Comparison of ENCODE assay signal across 1 cellular context in the genomic region with DNA sequence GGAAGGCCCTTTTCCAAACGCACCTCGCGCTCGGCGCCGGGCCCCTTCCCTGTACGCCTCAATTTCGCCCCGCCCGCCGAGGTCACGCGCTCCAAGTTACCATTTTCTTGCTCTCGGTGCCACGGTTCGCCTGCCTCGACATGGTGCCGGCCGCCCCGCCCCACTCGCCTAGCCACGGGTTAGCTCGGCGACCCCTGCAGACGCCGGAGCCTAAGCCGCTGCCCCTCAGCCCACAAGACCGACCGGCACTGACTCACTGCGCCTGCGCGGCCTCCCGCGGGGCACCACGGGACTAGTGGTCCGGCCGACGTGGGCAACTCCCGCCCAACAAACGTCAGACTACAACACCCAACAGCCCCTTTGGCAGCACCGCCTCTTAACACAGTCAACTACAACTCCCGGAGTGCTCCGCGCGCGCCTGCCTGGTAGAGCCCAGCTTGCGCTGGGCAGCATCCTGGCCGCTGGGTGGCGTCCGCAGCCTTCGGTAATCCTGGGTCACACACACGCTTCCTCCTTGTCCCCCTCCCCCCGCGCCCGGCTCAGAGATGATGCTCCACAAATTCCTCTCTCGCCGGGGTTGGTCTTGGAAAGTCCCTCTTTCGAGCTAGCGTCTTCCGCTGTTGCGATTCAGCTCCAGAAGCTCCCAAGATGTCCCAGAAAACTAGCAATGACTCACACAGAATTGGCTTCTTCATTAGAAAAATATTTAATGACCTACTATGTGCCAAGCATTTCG.
TF ChIP-seq lines count a peak whose summit lies in the region.

TRAPPC3 (minus strand) TSS at position 250 of the 736 bp plus-strand sequence; CDS start at position 142, 108 bp downstream.

TF ChIP-seq in HepG2, 621 proteins besides CTCF, POLR2A, EP300 and RAD21 (continued from another document and continues in another):
- TF ChIP-seq, protein P1, sequence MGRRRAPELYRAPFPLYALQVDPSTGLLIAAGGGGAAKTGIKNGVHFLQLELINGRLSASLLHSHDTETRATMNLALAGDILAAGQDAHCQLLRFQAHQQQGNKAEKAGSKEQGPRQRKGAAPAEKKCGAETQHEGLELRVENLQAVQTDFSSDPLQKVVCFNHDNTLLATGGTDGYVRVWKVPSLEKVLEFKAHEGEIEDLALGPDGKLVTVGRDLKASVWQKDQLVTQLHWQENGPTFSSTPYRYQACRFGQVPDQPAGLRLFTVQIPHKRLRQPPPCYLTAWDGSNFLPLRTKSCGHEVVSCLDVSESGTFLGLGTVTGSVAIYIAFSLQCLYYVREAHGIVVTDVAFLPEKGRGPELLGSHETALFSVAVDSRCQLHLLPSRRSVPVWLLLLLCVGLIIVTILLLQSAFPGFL (CRISPR knock-in tag; IDR thresholded peaks at IDR 0.05) = no peak
- TF ChIP-seq HOXA5 (CRISPR knock-in tag; IDR thresholded peaks at IDR 0.05) (peak; percentile 20; the same call in 1 of the 2 replicates), FOXO1 (CRISPR knock-in tag; IDR thresholded peaks at IDR 0.05) (no peak; the same call in none of the 2 replicates), POGK (CRISPR knock-in tag; conservative IDR thresholded peaks at IDR 0.05) (peak; percentile 89), ZNF782 (CRISPR knock-in tag; IDR thresholded peaks at IDR 0.05; ENCODE audit: borderline replicate concordance) (no peak; the same call in 1 of the 2 replicates), ARID3A (IDR thresholded peaks at IDR 0.05; ENCODE audit: low read depth, low read length) (peak; percentile 63; the same call in 1 of the 2 replicates), SOX13 (IDR thresholded peaks at IDR 0.05) (no peak), SOX13 (CRISPR knock-in tag; conservative IDR thresholded peaks at IDR 0.05 in 1 of 2, IDR thresholded peaks at IDR 0.05 in 1 of 2) (0 out of 4 replicates have a peak, but pooled peaks of 1 of the 2 experiments have one; percentile 3), ZNF431 (CRISPR knock-in tag; IDR thresholded peaks at IDR 0.05; ENCODE audit: borderline replicate concordance, low read depth) (no peak), KLF6 (CRISPR knock-in tag; IDR thresholded peaks at IDR 0.05) (peak; percentile 59; the same call in 1 of the 2 replicates), ZNF12 (CRISPR knock-in tag; IDR thresholded peaks at IDR 0.05) (no peak), SOX6 (IDR thresholded peaks at IDR 0.05) (no peak), SOX6 (CRISPR knock-in tag; IDR thresholded peaks at IDR 0.05) (peak; percentile 73), FOXP1 (IDR thresholded peaks at IDR 0.05) (no peak), FOXP1 (CRISPR knock-in tag; IDR thresholded peaks at IDR 0.05) (no peak), ZBTB33 (CRISPR knock-in tag; IDR thresholded peaks at IDR 0.05) (0 out of 2 replicates have a peak, but pooled peaks have one; percentile 21), TMF1 (CRISPR knock-in tag; IDR thresholded peaks at IDR 0.05; ENCODE audit: low read depth) (peak; percentile 70; the same call in 1 of the 2 replicates), ARNT (IDR thresholded peaks at IDR 0.05) (no peak), HNF4A (CRISPR knock-in tag; IDR thresholded peaks at IDR 0.05) (no peak), TBL1XR1 (IDR thresholded peaks at IDR 0.05; ENCODE audit: borderline replicate concordance, low read length, partially characterized antibody) (peak; percentile 75), SIX1 (CRISPR knock-in tag; IDR thresholded peaks at IDR 0.05; ENCODE audit: borderline replicate concordance) (no peak), NPAS2 (CRISPR knock-in tag; IDR thresholded peaks at IDR 0.05; ENCODE audit: borderline replicate concordance) (no peak), ZFP41 (CRISPR knock-in tag; IDR thresholded peaks at IDR 0.05; ENCODE audit: borderline replicate concordance) (peak; percentile 33; the same call in 1 of the 2 replicates), KLF16 (CRISPR knock-in tag; IDR thresholded peaks at IDR 0.05) (peak in 1 of 2 experiments; percentile 81; a peak in 2 of 4 replicates), HDAC2 (CRISPR knock-in tag; IDR thresholded peaks at IDR 0.05) (peak; percentile 59; the same call in 1 of the 2 replicates), YEATS2 (CRISPR knock-in tag; IDR thresholded peaks at IDR 0.05; ENCODE audit: borderline replicate concordance) (peak; percentile 75; the same call in 1 of the 2 replicates), ZNF44 (CRISPR knock-in tag; IDR thresholded peaks at IDR 0.05) (peak; percentile 89), RORA (CRISPR knock-in tag; IDR thresholded peaks at IDR 0.05) (no peak), U2AF1 (optimal IDR thresholded peaks at IDR 0.05; ENCODE audit: low read depth, low read length) (no peak), TRAFD1 (CRISPR knock-in tag; IDR thresholded peaks at IDR 0.05; ENCODE audit: borderline replicate concordance) (no peak; the same call in 1 of the 2 replicates), KAT2B (IDR thresholded peaks at IDR 0.05; ENCODE audit: borderline replicate concordance, low read depth, low read length) (no peak), GPBP1L1 (CRISPR knock-in tag; IDR thresholded peaks at IDR 0.05) (no peak), ATF3 (CRISPR knock-in tag; IDR thresholded peaks at IDR 0.05) (0 out of 2 replicates have a peak, but pooled peaks have one; percentile 20), ELK4 (CRISPR knock-in tag; IDR thresholded peaks at IDR 0.05; ENCODE audit: borderline replicate concordance) (no peak), ZNF790 (CRISPR knock-in tag; IDR thresholded peaks at IDR 0.05; ENCODE audit: borderline replicate concordance) (no peak), ZNF260 (CRISPR knock-in tag; IDR thresholded peaks at IDR 0.05; ENCODE audit: borderline replicate concordance, low read depth) (no peak), CBX1 (IDR thresholded peaks at IDR 0.05; ENCODE audit: low read depth) (peak; percentile 29)
- TF ChIP-seq, protein P2, sequence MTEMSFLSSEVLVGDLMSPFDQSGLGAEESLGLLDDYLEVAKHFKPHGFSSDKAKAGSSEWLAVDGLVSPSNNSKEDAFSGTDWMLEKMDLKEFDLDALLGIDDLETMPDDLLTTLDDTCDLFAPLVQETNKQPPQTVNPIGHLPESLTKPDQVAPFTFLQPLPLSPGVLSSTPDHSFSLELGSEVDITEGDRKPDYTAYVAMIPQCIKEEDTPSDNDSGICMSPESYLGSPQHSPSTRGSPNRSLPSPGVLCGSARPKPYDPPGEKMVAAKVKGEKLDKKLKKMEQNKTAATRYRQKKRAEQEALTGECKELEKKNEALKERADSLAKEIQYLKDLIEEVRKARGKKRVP (CRISPR knock-in tag; IDR thresholded peaks at IDR 0.05) = 0 out of 4 replicates have a peak, but pooled peaks of 1 of the 2 experiments have one; percentile 9
- TF ChIP-seq, protein P3, sequence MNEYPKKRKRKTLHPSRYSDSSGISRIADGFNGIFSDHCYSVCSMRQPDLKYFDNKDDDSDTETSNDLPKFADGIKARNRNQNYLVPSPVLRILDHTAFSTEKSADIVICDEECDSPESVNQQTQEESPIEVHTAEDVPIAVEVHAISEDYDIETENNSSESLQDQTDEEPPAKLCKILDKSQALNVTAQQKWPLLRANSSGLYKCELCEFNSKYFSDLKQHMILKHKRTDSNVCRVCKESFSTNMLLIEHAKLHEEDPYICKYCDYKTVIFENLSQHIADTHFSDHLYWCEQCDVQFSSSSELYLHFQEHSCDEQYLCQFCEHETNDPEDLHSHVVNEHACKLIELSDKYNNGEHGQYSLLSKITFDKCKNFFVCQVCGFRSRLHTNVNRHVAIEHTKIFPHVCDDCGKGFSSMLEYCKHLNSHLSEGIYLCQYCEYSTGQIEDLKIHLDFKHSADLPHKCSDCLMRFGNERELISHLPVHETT (CRISPR knock-in tag; conservative IDR thresholded peaks at IDR 0.05) = peak; percentile 70; the same call in 1 of the 2 replicates
- TF ChIP-seq, protein P4, sequence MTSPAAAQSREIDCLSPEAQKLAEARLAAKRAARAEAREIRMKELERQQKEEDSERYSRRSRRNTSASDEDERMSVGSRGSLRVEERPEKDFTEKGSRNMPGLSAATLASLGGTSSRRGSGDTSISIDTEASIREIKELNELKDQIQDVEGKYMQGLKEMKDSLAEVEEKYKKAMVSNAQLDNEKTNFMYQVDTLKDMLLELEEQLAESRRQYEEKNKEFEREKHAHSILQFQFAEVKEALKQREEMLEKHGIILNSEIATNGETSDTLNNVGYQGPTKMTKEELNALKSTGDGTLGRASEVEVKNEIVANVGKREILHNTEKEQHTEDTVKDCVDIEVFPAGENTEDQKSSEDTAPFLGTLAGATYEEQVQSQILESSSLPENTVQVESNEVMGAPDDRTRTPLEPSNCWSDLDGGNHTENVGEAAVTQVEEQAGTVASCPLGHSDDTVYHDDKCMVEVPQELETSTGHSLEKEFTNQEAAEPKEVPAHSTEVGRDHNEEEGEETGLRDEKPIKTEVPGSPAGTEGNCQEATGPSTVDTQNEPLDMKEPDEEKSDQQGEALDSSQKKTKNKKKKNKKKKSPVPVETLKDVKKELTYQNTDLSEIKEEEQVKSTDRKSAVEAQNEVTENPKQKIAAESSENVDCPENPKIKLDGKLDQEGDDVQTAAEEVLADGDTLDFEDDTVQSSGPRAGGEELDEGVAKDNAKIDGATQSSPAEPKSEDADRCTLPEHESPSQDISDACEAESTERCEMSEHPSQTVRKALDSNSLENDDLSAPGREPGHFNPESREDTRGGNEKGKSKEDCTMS (CRISPR knock-in tag; conservative IDR thresholded peaks at IDR 0.05) = no peak
